15 cellular contexts compared by ENCODE assay signal in the genomic region with DNA sequence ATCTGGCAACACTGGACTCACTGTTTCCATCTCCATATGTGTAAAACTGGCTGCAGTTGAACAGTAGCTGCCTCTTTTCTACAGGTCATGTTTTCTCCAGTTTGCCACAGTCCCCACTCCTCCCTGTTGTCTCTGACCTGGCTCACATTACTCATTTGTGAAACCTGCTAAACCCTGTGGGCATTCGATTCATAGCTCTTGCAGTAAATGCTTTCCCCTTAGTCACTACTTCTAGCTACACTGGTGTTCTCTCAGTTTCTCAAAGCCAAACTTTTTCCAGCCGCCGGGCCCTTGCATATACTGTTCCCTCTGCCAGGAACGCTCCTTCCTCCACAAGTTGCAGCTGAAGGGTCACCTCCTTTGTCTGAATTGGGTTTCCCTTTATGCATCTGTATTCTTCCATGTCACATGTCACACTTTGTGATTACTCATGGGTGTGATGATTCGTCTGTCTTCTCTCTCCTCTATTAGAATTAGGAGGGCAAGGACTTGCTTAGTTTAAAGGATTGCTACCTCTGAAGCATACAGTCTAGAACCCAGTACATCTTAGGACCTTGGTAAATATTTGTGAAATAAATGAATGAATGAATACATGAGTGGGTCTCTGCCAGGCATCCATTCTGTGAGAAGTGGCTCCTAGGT. TPM values are rescaled to one million over a fixed set of nuclear protein-coding genes. Genes with fewer than 3 reads are reported as not detected.
DNase-seq lines count a peak whose midpoint lies in the region; ATAC-seq and TF ChIP-seq lines count a peak whose summit lies in the region.
"Had no signal": no experiment of that assay in that cellular context is flagged by ENCODE, and none has a peak within 500 bp of the region (broad histone marks: within the 10 kb centered on the region; RNA-seq: fewer than 3 reads in every experiment).

No MANE protein-coding gene starts in this region.

- H3K9me3 Mint-ChIP-seq in activated CD8-positive, alpha-beta T cell treated with anti-CD3 and anti-CD28 coated beads for 36 hours = no peaks in the 10 kb centered on the region
- no peaks in the 10 kb centered on the region for H3K9me3 Mint-ChIP-seq in activated CD8-positive, alpha-beta T cell treated with anti-CD3 and anti-CD28 coated beads, Interleukin-2, amount 10 ng/mL, durations not matched to agents 7 days and 5 days (ENCODE audit: insufficient read depth)
- H3K9me3 Mint-ChIP-seq: CD4-positive, alpha-beta memory T cell had no signal

- POLR2A ChIA-PET in activated CD8-positive, alpha-beta T cell treated with anti-CD3 and anti-CD28 coated beads for 36 hours (lab: Charles Lee) = interaction anchor here (1.3 kb wide), 1 partner anchor 30 kb away, joined by 3 read pairs; the partner anchor contains the start of gene BBS2
- POLR2A ChIA-PET in activated CD8-positive, alpha-beta T cell treated with anti-CD3 and anti-CD28 coated beads, Interleukin-2, amount 10 ng/mL, durations not matched to agents 7 days and 5 days (lab: Charles Lee) = no interaction called here

- no peak for TF ChIP-seq CTCF in activated CD8-positive, alpha-beta T cell treated with anti-CD3 and anti-CD28 coated beads for 36 hours (IDR thresholded peaks at IDR 0.05)
- TF ChIP-seq CTCF in left ventricle myocardium inferior (IDR thresholded peaks at IDR 0.05; ENCODE audit: borderline replicate concordance) = no peak

- H3K27me3 Mint-ChIP-seq in activated CD8-positive, alpha-beta T cell treated with anti-CD3 and anti-CD28 coated beads for 36 hours = peaks cover 6% of the 10 kb centered on the region
- H3K27me3 Mint-ChIP-seq in activated CD8-positive, alpha-beta T cell treated with anti-CD3 and anti-CD28 coated beads, Interleukin-2, amount 10 ng/mL, durations not matched to agents 7 days and 5 days (ENCODE audit: low read depth) = peaks cover 8% of the 10 kb centered on the region

- H3K27me3 ChIP-seq in MG63 = no peaks in the 10 kb centered on the region
- H3K27me3 ChIP-seq in left ventricle myocardium inferior (ENCODE audit: low read depth) = peaks cover 7% of the 10 kb centered on the region

- H3K27ac ChIP-seq in cingulate gyrus (ENCODE audit: low read depth, low read length) (peak overlapping the region; percentile 99), left ventricle myocardium inferior (replicated peaks) (no peak overlapping the region)

- CTCF ChIA-PET in activated CD8-positive, alpha-beta T cell treated with anti-CD3 and anti-CD28 coated beads for 36 hours (lab: Charles Lee) = interaction anchor here (0.5 kb wide), 1 partner anchor 11 kb away, joined by 3 read pairs; no protein-coding TSS in a partner anchor
- CTCF ChIA-PET in activated CD8-positive, alpha-beta T cell treated with anti-CD3 and anti-CD28 coated beads, Interleukin-2, amount 10 ng/mL, durations not matched to agents 7 days and 5 days (lab: Charles Lee) = interaction anchor here (1.5 to 1.6 kb wide), 2 partner anchors 26 to 36 kb away, joined by 4 to 5 read pairs; no protein-coding TSS in a partner anchor

- no peak overlapping the region for H3K4me3 Mint-ChIP-seq in activated CD8-positive, alpha-beta T cell treated with anti-CD3 and anti-CD28 coated beads for 36 hours
- no peak overlapping the region for H3K4me3 Mint-ChIP-seq in activated CD8-positive, alpha-beta T cell treated with anti-CD3 and anti-CD28 coated beads, Interleukin-2, amount 10 ng/mL, durations not matched to agents 7 days and 5 days
- H3K4me3 Mint-ChIP-seq: CD4-positive, alpha-beta memory T cell had no signal

- H3K9me3 ChIP-seq in MG63 = no peaks in the 10 kb centered on the region
- no peaks in the 10 kb centered on the region for H3K9me3 ChIP-seq in left ventricle myocardium inferior (replicated peaks)

- H3K36me3 Mint-ChIP-seq in activated CD8-positive, alpha-beta T cell treated with anti-CD3 and anti-CD28 coated beads for 36 hours (ENCODE audit: low read depth) = no peaks in the 10 kb centered on the region
- H3K36me3 Mint-ChIP-seq in activated CD8-positive, alpha-beta T cell treated with anti-CD3 and anti-CD28 coated beads, Interleukin-2, amount 10 ng/mL, durations not matched to agents 7 days and 5 days (ENCODE audit: low read depth) = no peaks in the 10 kb centered on the region
- H3K36me3 Mint-ChIP-seq: CD4-positive, alpha-beta memory T cell had no signal

- peaks cover 11% of the 10 kb centered on the region for H3K4me1 Mint-ChIP-seq in activated CD8-positive, alpha-beta T cell treated with anti-CD3 and anti-CD28 coated beads for 36 hours (ENCODE audit: low read depth)
- peaks cover 13% of the 10 kb centered on the region for H3K4me1 Mint-ChIP-seq in activated CD8-positive, alpha-beta T cell treated with anti-CD3 and anti-CD28 coated beads, Interleukin-2, amount 10 ng/mL, durations not matched to agents 7 days and 5 days (ENCODE audit: low read depth)

- H3K4me1 ChIP-seq in left ventricle myocardium inferior = peaks cover 11% of the 10 kb centered on the region

- peak; percentile 35 for DNase-seq in activated CD8-positive, alpha-beta T cell treated with anti-CD3 and anti-CD28 coated beads for 36 hours
- no peak for DNase-seq in activated CD8-positive, alpha-beta T cell treated with anti-CD3 and anti-CD28 coated beads, Interleukin-2, amount 10 ng/mL, durations not matched to agents 7 days and 5 days
- peak; percentile 16 for DNase-seq in MG63
- peak; percentile 27 for DNase-seq in renal cortical epithelial cell (ENCODE audit: low read depth)
- DNase-seq in left ventricle myocardium inferior = no peak
- DNase-seq: activated CD8-positive, alpha-beta memory T cell treated with anti-CD3 and anti-CD28 coated beads, Interleukin-2, amount 50 U/mL, for 4 hours; CD4-positive, alpha-beta memory T cell; NCI-H1092 treated with DMSO at 0.1 percent for 48 hours had no signal

- peak; percentile 66 for ATAC-seq in activated CD8-positive, alpha-beta T cell treated with anti-CD3 and anti-CD28 coated beads for 36 hours
- no peak for ATAC-seq in activated CD8-positive, alpha-beta T cell treated with anti-CD3 and anti-CD28 coated beads, Interleukin-2, amount 10 ng/mL, durations not matched to agents 7 days and 5 days
- ATAC-seq in HG02973 (IDR thresholded peaks at IDR 0.05; ENCODE audit: unreplicated experiment) (no peak), GM19455 (IDR thresholded peaks at IDR 0.05; ENCODE audit: unreplicated experiment) (no peak)

- H3K4me3 ChIP-seq in MG63 (no peak overlapping the region), left ventricle myocardium inferior (no peak overlapping the region)
- H3K4me3 ChIP-seq: skin epidermis had no signal

- H3K27ac Mint-ChIP-seq in activated CD8-positive, alpha-beta T cell treated with anti-CD3 and anti-CD28 coated beads for 36 hours = no peak overlapping the region
- H3K27ac Mint-ChIP-seq in activated CD8-positive, alpha-beta T cell treated with anti-CD3 and anti-CD28 coated beads, Interleukin-2, amount 10 ng/mL, durations not matched to agents 7 days and 5 days = no peak overlapping the region

- intact Hi-C loops in activated CD8-positive, alpha-beta T cell treated with anti-CD3 and anti-CD28 coated beads for 36 hours (cut with micrococcal nuclease) = no loop called here
- intact Hi-C loops in left ventricle myocardium inferior (cut with micrococcal nuclease) = no loop called here

- H3K36me3 ChIP-seq in MG63 = no peaks in the 10 kb centered on the region
- H3K36me3 ChIP-seq in left ventricle myocardium inferior = no peaks in the 10 kb centered on the region

RNA-seq across cellular contexts. Expression of gene MT4, which starts 15.0 kb away (rescaled TPM):
- not detected for total RNA-seq in activated CD8-positive, alpha-beta T cell treated with anti-CD3 and anti-CD28 coated beads for 36 hours
- not detected for total RNA-seq in activated CD8-positive, alpha-beta T cell treated with anti-CD3 and anti-CD28 coated beads, Interleukin-2, amount 10 ng/mL, durations not matched to agents 7 days and 5 days
- not detected in 2 replicates for total RNA-seq in MG63 (2014; rRNA removed; shearing (Covaris generic); ENCODE audit: low replicate concordance)
- total RNA-seq in renal cortical epithelial cell (not detected in 2 replicates), left ventricle myocardium inferior (not detected)
- total RNA-seq: A673; CD4-positive, alpha-beta memory T cell; dermis microvascular lymphatic vessel endothelial cell; osteoblast had no signal

RNA-seq across cellular contexts. Expression of gene BBS2, which starts 30.0 kb away (rescaled TPM):
- total RNA-seq in activated CD8-positive, alpha-beta T cell treated with anti-CD3 and anti-CD28 coated beads for 36 hours = 10 to 100 TPM; 16.1 to 17.6 TPM
- total RNA-seq in activated CD8-positive, alpha-beta T cell treated with anti-CD3 and anti-CD28 coated beads, Interleukin-2, amount 10 ng/mL, durations not matched to agents 7 days and 5 days = 1 to 10 TPM; 8.4 to 9.6 TPM
- 99.1 and 141 TPM in 2 replicates for total RNA-seq in MG63 (2014; rRNA removed; shearing (Covaris generic); ENCODE audit: low replicate concordance)
- total RNA-seq in renal cortical epithelial cell (59.7 and 82.1 TPM in 2 replicates), left ventricle myocardium inferior (48.7 TPM)

RNA-seq across cellular contexts. Expression of gene MT3, which starts 39.5 kb away (rescaled TPM):
- total RNA-seq in activated CD8-positive, alpha-beta T cell treated with anti-CD3 and anti-CD28 coated beads for 36 hours = 10 to 100 TPM; 30.7 to 33.6 TPM
- 1 to 10 TPM; 6.2 to 7.5 TPM for total RNA-seq in activated CD8-positive, alpha-beta T cell treated with anti-CD3 and anti-CD28 coated beads, Interleukin-2, amount 10 ng/mL, durations not matched to agents 7 days and 5 days
- not detected in 2 replicates for total RNA-seq in MG63 (2014; rRNA removed; shearing (Covaris generic); ENCODE audit: low replicate concordance)
- total RNA-seq in renal cortical epithelial cell (not detected in 2 replicates), left ventricle myocardium inferior (4.1 TPM)
- total RNA-seq: A673; CD4-positive, alpha-beta memory T cell; dermis microvascular lymphatic vessel endothelial cell; osteoblast had no signal

RNA-seq across cellular contexts. Expression of gene MT2A, which starts 58.5 kb away (rescaled TPM):
- total RNA-seq in activated CD8-positive, alpha-beta T cell treated with anti-CD3 and anti-CD28 coated beads for 36 hours = 100 to 1,000 TPM; 141 to 144 TPM
- 100 to 1,000 TPM; 186 to 210 TPM for total RNA-seq in activated CD8-positive, alpha-beta T cell treated with anti-CD3 and anti-CD28 coated beads, Interleukin-2, amount 10 ng/mL, durations not matched to agents 7 days and 5 days
- 115 and 538 TPM in 2 replicates for total RNA-seq in MG63 (2014; rRNA removed; shearing (Covaris generic); ENCODE audit: low replicate concordance)
- total RNA-seq in renal cortical epithelial cell (146 and 252 TPM in 2 replicates), left ventricle myocardium inferior (115 TPM)

Comparison
In these comparisons a context has a peak if more than half of its experiments do, and no peak if none do; other contexts are left out.
1. DNase-seq: peak in activated CD8-positive, alpha-beta T cell treated with anti-CD3 and anti-CD28 coated beads for 36 hours (single experiment), MG63 (single experiment) and renal cortical epithelial cell (single experiment); none in activated CD8-positive, alpha-beta T cell treated with anti-CD3 and anti-CD28 coated beads, Interleukin-2, amount 10 ng/mL, durations not matched to agents 7 days and 5 days (single experiment) and left ventricle myocardium inferior (single experiment).